Comparison of ENCODE assay signal across 24 cellular contexts in the genomic region with DNA sequence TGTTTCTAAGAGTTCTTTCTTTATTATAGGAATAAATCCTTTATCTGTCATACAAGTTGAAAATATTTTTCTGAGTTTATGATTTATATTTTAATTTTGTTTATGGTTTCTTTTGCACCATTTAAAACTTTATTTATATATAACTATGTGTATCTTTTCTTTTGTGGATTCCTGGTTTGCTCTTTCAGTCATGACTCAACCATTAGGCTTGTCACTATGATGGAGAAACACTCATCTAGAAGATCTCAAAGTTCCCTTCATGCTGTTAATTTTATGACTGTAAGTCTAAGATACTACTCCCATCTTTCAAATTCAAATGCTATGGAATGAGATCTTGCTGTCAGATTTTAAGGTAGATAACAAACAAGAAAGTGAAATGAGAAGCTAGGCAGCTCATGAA.
DNase-seq lines count a peak whose midpoint lies in the region; TF ChIP-seq lines count a peak whose summit lies in the region.
"Had no signal": no experiment of that assay in that cellular context is flagged by ENCODE, and none has a peak within 500 bp of the region (broad histone marks: within the 10 kb centered on the region; RNA-seq: fewer than 3 reads in every experiment).

No MANE protein-coding gene starts in this region.

- DNase-seq in AG08395 (ENCODE audit: low spot score) (peak; percentile 29), HFFc6 (peak; percentile 31), astrocyte of the spinal cord (ENCODE audit: low read depth, low spot score) (peak; percentile 30), hepatic stellate cell (ENCODE audit: low spot score) (peak; percentile 26), NCI-H748 treated with DMSO at 0.1 percent for 48 hours (lab: John Stamatoyannopoulos, UW) (no peak), NCI-H345 treated with DMSO at 0.1 percent for 48 hours (lab: John Stamatoyannopoulos, UW; ENCODE audit: unreplicated experiment) (no peak), T-helper 9 cell (no peak)
- no peak for DNase-seq in stimulated activated naive CD4-positive, alpha-beta T cell treated with Interleukin-2 at 50 U/mL for 16 hours (lab: John Stamatoyannopoulos, UW)
- DNase-seq: activated CD4-positive, alpha-beta T cell treated with anti-CD3 and anti-CD28 coated beads for 4 hours; activated gamma-delta T cell; activated naive CD8-positive, alpha-beta T cell treated with anti-CD3 and anti-CD28 coated beads, Interleukin-2, amount 10 ng/mL, durations not matched to agents 7 days and 5 days; body of pancreas; cerebellar nuclear complex; dorsolateral prefrontal cortex; GDM1; KBM-7; NCI-H1436; NCI-H510A; NK-92 treated with Interleukin-12 subunit alpha and Interleukin-12 subunit beta, amount 100 ng/mL, for 24 hours; PC-9; Right ventricle myocardium superior; stimulated activated naive CD4-positive, alpha-beta T cell; testis had no signal

- H3K9me3 Mint-ChIP-seq in HFFc6: no peaks in the 10 kb centered on the region
- H3K9me3 Mint-ChIP-seq: activated naive CD8-positive, alpha-beta T cell treated with anti-CD3 and anti-CD28 coated beads, Interleukin-2, amount 10 ng/mL, durations not matched to agents 7 days and 5 days had no signal

- peaks cover 34% of the 10 kb centered on the region for H3K4me1 Mint-ChIP-seq in HFFc6 (ENCODE audit: low read depth)
- H3K4me1 Mint-ChIP-seq: activated naive CD8-positive, alpha-beta T cell treated with anti-CD3 and anti-CD28 coated beads, Interleukin-2, amount 10 ng/mL, durations not matched to agents 7 days and 5 days; B cell had no signal

- in situ Hi-C loops in astrocyte of the spinal cord (cut with HindIII; ENCODE audit: low sequenced_read_pairs): no loop called here

- TF ChIP-seq CTCF in HFFc6 (IDR thresholded peaks at IDR 0.05) (no peak), astrocyte of the spinal cord (IDR thresholded peaks at IDR 0.05; ENCODE audit: low read depth, low read length) (no peak)

- no peaks in the 10 kb centered on the region for H3K36me3 Mint-ChIP-seq in HFFc6 (ENCODE audit: low read depth)
- H3K36me3 Mint-ChIP-seq: activated naive CD8-positive, alpha-beta T cell treated with anti-CD3 and anti-CD28 coated beads, Interleukin-2, amount 10 ng/mL, durations not matched to agents 7 days and 5 days had no signal

- no peaks in the 10 kb centered on the region for H3K27me3 Mint-ChIP-seq in HFFc6 (ENCODE audit: insufficient read depth)
- H3K27me3 Mint-ChIP-seq: activated naive CD8-positive, alpha-beta T cell treated with anti-CD3 and anti-CD28 coated beads, Interleukin-2, amount 10 ng/mL, durations not matched to agents 7 days and 5 days; B cell had no signal

- H3K4me3 ChIP-seq in astrocyte of the spinal cord (ENCODE audit: low read depth, low read length): no peak overlapping the region
- H3K4me3 ChIP-seq: body of pancreas, dorsolateral prefrontal cortex, PC-9, testis had no signal

- no peak overlapping the region for H3K27ac Mint-ChIP-seq in HFFc6
- H3K27ac Mint-ChIP-seq: activated naive CD8-positive, alpha-beta T cell treated with anti-CD3 and anti-CD28 coated beads, Interleukin-2, amount 10 ng/mL, durations not matched to agents 7 days and 5 days; B cell had no signal

- no peak overlapping the region for H3K4me3 Mint-ChIP-seq in HFFc6
- H3K4me3 Mint-ChIP-seq: activated naive CD8-positive, alpha-beta T cell treated with anti-CD3 and anti-CD28 coated beads, Interleukin-2, amount 10 ng/mL, durations not matched to agents 7 days and 5 days; B cell had no signal

Comparison
In these comparisons a context has a peak if more than half of its experiments do, and no peak if none do; other contexts are left out.
1. DNase-seq: peak in AG08395 (single experiment), HFFc6 (single experiment), astrocyte of the spinal cord (single experiment) and hepatic stellate cell (single experiment); none in NCI-H748 treated with DMSO at 0.1 percent for 48 hours (single experiment), stimulated activated naive CD4-positive, alpha-beta T cell treated with Interleukin-2 at 50 U/mL for 16 hours (single experiment), NCI-H345 treated with DMSO at 0.1 percent for 48 hours (single experiment) and T-helper 9 cell (single experiment).